ENCODE assay signal across 28 cellular contexts in the genomic region with DNA sequence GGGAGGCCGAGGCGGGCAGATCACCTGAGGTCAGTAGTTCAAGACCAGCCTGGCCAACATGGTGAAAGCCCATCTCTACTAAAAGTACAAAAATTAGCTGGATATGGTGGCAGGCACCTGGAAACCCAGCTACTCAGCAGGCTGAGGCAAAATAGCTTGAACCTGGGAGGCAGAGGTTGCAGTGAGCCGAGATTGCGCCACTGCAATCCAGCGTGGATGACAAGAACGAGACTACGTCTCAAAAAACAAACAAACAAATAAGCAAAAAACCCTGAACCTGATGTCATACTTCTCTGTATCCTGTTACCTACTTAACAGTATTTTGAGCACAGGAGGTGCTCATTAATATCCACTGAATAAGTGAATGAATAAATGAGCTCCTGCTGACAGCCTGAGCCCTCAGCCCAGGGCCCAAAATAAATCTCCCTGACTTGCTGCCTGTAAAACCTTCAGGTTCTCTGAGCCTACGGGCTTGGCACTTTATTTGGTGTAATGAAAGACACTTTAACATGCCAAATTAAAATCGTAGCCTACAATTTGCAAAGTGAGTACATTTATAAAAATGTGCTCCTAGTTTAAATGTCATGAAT.
"Had no signal": no experiment of that assay in that cellular context is flagged by ENCODE, and none has a peak within 500 bp of the region (broad histone marks: within the 10 kb centered on the region; RNA-seq: fewer than 3 reads in every experiment).

No MANE protein-coding gene starts in this region.

- H3K9me3 ChIP-seq: ascending aorta, SJSA1, SK-N-SH had no signal

- H3K9me2 ChIP-seq: SK-N-SH had no signal

- H3K9me3 Mint-ChIP-seq: activated CD4-positive, alpha-beta T cell treated with anti-CD3 and anti-CD28 coated beads, Interleukin-2, amount 10 ng/mL, durations not matched to agents 24 days and 14 days; activated CD8-positive, alpha-beta T cell treated with anti-CD3 and anti-CD28 coated beads for 36 hours; activated naive CD8-positive, alpha-beta T cell treated with anti-CD3 and anti-CD28 coated beads for 36 hours; activated T-cell treated with anti-CD3 and anti-CD28 coated beads, Interleukin-2, amount 50 U/mL, for 72 hours; activated T-helper 17 cell treated with anti-CD3 and anti-CD28 coated beads, Interleukin-2, amount 50 U/mL, for 72 hours; central memory CD8-positive, alpha-beta T cell; T-helper 1 cell treated with Interleukin-12 subunit alpha and Interleukin-12 subunit beta and Interleukin-4 antibody, amounts not matched to agents 30 μg/mL and 1 μg/mL, for 36 hours; T-helper 2 cell treated with Interferon-gamma antibody and Interleukin-4, amounts not matched to agents 5 μg/mL and 100 μg/mL, for 36 hours had no signal

- H3K36me3 ChIP-seq: ascending aorta, cardiac muscle cell, SJSA1 had no signal

- DNase-seq: activated CD4-positive, alpha-beta T cell treated with anti-CD3 and anti-CD28 coated beads, Interleukin-2, amount 10 ng/mL, durations not matched to agents 24 days and 14 days; activated CD4-positive, alpha-beta T cell treated with anti-CD3 and anti-CD28 coated beads, Interleukin-2, amount 50 U/mL, for 4 hours; activated CD8-positive, alpha-beta T cell treated with anti-CD3 and anti-CD28 coated beads for 36 hours; activated effector memory CD4-positive, alpha-beta T cell treated with anti-CD3 and anti-CD28 coated beads, Interleukin-2, amount 50 U/mL, for 16 hours; activated naive CD4-positive, alpha-beta T cell; activated naive CD4-positive, alpha-beta T cell treated with anti-CD3 and anti-CD28 coated beads, Interleukin-2, amount 50 U/mL, for 16 hours; activated naive CD8-positive, alpha-beta T cell treated with anti-CD3 and anti-CD28 coated beads for 36 hours; activated T-cell treated with anti-CD3 and anti-CD28 coated beads, Interleukin-2, amount 50 U/mL, for 1 hour; activated T-cell treated with anti-CD3 and anti-CD28 coated beads, Interleukin-2, amount 50 U/mL, for 72 hours; amygdala; Karpas-422; NCI-H1105; NCI-H1417 treated with DMSO at 0.1 percent for 48 hours; NCI-H187 treated with DMSO at 0.1 percent for 48 hours; NCI-H2081; NCI-H226; NCI-H446 treated with DMSO at 0.1 percent for 48 hours; NCI-H524; SHP77; SK-N-SH had no signal

- H3K4me3 ChIP-seq: ascending aorta, cardiac muscle cell, SJSA1 had no signal

- H3K4me1 Mint-ChIP-seq: activated CD4-positive, alpha-beta T cell treated with anti-CD3 and anti-CD28 coated beads, Interleukin-2, amount 10 ng/mL, durations not matched to agents 24 days and 14 days; activated naive CD8-positive, alpha-beta T cell treated with anti-CD3 and anti-CD28 coated beads for 36 hours; activated T-helper 17 cell treated with anti-CD3 and anti-CD28 coated beads, Interleukin-2, amount 50 U/mL, for 72 hours; central memory CD8-positive, alpha-beta T cell had no signal

- H3K4me3 Mint-ChIP-seq: activated CD4-positive, alpha-beta T cell treated with anti-CD3 and anti-CD28 coated beads, Interleukin-2, amount 10 ng/mL, durations not matched to agents 24 days and 14 days; activated CD8-positive, alpha-beta T cell treated with anti-CD3 and anti-CD28 coated beads for 36 hours; activated naive CD8-positive, alpha-beta T cell treated with anti-CD3 and anti-CD28 coated beads for 36 hours; activated T-cell treated with anti-CD3 and anti-CD28 coated beads, Interleukin-2, amount 50 U/mL, for 72 hours; activated T-helper 17 cell treated with anti-CD3 and anti-CD28 coated beads, Interleukin-2, amount 50 U/mL, for 72 hours; central memory CD8-positive, alpha-beta T cell; T-helper 1 cell treated with Interleukin-12 subunit alpha and Interleukin-12 subunit beta and Interleukin-4 antibody, amounts not matched to agents 30 μg/mL and 1 μg/mL, for 36 hours; T-helper 2 cell treated with Interferon-gamma antibody and Interleukin-4, amounts not matched to agents 5 μg/mL and 100 μg/mL, for 36 hours had no signal

- ATAC-seq: activated CD8-positive, alpha-beta T cell treated with anti-CD3 and anti-CD28 coated beads for 36 hours; activated T-cell treated with anti-CD3 and anti-CD28 coated beads, Interleukin-2, amount 50 U/mL, for 72 hours; activated T-helper 17 cell treated with anti-CD3 and anti-CD28 coated beads, Interleukin-2, amount 50 U/mL, for 72 hours; Panc1 had no signal

- H3K27me3 ChIP-seq: ascending aorta, cardiac muscle cell, SJSA1 had no signal

- H3K36me3 Mint-ChIP-seq: activated naive CD8-positive, alpha-beta T cell treated with anti-CD3 and anti-CD28 coated beads for 36 hours had no signal

- H3K27ac Mint-ChIP-seq: activated CD4-positive, alpha-beta T cell treated with anti-CD3 and anti-CD28 coated beads, Interleukin-2, amount 10 ng/mL, durations not matched to agents 24 days and 14 days; activated CD8-positive, alpha-beta T cell treated with anti-CD3 and anti-CD28 coated beads for 36 hours; activated naive CD8-positive, alpha-beta T cell treated with anti-CD3 and anti-CD28 coated beads for 36 hours; activated T-cell treated with anti-CD3 and anti-CD28 coated beads, Interleukin-2, amount 50 U/mL, for 72 hours; activated T-helper 17 cell treated with anti-CD3 and anti-CD28 coated beads, Interleukin-2, amount 50 U/mL, for 72 hours; T-helper 1 cell treated with Interleukin-12 subunit alpha and Interleukin-12 subunit beta and Interleukin-4 antibody, amounts not matched to agents 30 μg/mL and 1 μg/mL, for 36 hours; T-helper 2 cell treated with Interferon-gamma antibody and Interleukin-4, amounts not matched to agents 5 μg/mL and 100 μg/mL, for 36 hours had no signal

- H3K27ac ChIP-seq: ascending aorta, cardiac muscle cell, SJSA1 had no signal

- H3K4me2 ChIP-seq: SK-N-SH had no signal

- H3K4me1 ChIP-seq: ascending aorta, SJSA1 had no signal

- H3K27me3 Mint-ChIP-seq: activated CD4-positive, alpha-beta T cell treated with anti-CD3 and anti-CD28 coated beads, Interleukin-2, amount 10 ng/mL, durations not matched to agents 24 days and 14 days; activated CD8-positive, alpha-beta T cell treated with anti-CD3 and anti-CD28 coated beads for 36 hours; activated naive CD8-positive, alpha-beta T cell treated with anti-CD3 and anti-CD28 coated beads for 36 hours; central memory CD8-positive, alpha-beta T cell had no signal
